ENCODE assay signal across 1 cellular context in the genomic region with DNA sequence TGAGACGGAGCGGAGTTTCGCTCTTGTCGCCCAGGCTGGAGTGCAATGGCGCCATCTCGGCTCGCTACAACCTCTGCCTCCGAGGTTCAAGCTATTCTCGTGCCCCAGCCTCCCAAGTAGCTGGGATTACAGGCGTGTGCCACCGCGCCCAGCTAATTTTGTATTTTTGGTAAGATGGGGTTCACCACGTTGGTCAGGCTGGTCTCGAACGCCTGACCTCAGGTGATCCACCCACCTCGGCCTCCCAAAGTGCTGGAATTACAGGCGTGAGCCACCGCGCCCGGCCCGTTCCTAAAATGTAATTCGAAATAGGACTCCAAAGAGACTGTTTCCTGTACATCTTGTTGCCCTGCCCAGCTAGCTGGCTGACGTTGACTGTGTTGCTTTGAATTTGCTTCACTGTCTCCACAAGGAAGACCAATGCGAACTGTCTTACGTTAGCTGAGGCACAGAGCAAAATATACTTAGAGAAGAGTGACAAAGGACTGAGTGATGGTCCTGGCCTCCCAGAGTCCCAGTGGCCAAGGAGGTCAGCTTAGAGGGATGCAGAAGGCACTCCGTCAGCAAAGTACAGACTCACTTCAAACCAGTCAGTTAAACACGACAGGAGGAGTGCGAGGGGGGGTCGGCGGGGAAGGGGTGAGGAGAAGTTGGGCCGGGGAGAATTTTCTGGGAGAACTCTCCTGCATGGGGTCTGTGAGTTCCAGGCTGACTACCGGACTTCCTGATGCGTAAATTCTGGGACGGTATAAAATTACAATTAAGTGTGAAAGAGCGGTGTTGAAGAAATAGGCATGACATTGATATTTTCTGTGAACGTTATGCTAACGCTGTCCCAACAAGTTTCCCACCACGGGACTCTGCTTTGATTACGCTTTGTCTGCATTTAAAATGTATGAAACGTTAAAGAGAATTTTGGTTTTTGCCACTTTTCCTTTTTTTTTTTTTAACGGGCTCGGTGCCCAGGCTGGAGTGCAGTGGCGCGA.
TF ChIP-seq lines count a peak whose summit lies in the region.

No MANE protein-coding gene starts in this region.

TF ChIP-seq in K562, 482 proteins besides CTCF, POLR2A, EP300 and RAD21 (continued from another document and continues in another):
- TF ChIP-seq, protein P1, sequence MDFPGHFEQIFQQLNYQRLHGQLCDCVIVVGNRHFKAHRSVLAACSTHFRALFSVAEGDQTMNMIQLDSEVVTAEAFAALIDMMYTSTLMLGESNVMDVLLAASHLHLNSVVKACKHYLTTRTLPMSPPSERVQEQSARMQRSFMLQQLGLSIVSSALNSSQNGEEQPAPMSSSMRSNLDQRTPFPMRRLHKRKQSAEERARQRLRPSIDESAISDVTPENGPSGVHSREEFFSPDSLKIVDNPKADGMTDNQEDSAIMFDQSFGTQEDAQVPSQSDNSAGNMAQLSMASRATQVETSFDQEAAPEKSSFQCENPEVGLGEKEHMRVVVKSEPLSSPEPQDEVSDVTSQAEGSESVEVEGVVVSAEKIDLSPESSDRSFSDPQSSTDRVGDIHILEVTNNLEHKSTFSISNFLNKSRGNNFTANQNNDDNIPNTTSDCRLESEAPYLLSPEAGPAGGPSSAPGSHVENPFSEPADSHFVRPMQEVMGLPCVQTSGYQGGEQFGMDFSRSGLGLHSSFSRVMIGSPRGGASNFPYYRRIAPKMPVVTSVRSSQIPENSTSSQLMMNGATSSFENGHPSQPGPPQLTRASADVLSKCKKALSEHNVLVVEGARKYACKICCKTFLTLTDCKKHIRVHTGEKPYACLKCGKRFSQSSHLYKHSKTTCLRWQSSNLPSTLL (IDR thresholded peaks at IDR 0.05): no peak
- TF ChIP-seq CEBPB (tag; IDR thresholded peaks at IDR 0.05): no peak
- no peak for TF ChIP-seq JUN (IDR thresholded peaks at IDR 0.05; ENCODE audit: borderline replicate concordance, low read depth, low read length)
- TF ChIP-seq JUN (CRISPR knock-in tag; IDR thresholded peaks at IDR 0.05; ENCODE audit: borderline replicate concordance): no peak
- TF ChIP-seq DDX20 (tag; IDR thresholded peaks at IDR 0.05; ENCODE audit: low read depth): no peak
- TF ChIP-seq MAZ (CRISPR knock-in tag; conservative IDR thresholded peaks at IDR 0.05 in 1 of 2, IDR thresholded peaks at IDR 0.05 in 1 of 2): peak; percentile 9 to 32; a peak in 2 of 4 replicates
- no peak for TF ChIP-seq NFIC (IDR thresholded peaks at IDR 0.05)
- TF ChIP-seq, protein P2, sequence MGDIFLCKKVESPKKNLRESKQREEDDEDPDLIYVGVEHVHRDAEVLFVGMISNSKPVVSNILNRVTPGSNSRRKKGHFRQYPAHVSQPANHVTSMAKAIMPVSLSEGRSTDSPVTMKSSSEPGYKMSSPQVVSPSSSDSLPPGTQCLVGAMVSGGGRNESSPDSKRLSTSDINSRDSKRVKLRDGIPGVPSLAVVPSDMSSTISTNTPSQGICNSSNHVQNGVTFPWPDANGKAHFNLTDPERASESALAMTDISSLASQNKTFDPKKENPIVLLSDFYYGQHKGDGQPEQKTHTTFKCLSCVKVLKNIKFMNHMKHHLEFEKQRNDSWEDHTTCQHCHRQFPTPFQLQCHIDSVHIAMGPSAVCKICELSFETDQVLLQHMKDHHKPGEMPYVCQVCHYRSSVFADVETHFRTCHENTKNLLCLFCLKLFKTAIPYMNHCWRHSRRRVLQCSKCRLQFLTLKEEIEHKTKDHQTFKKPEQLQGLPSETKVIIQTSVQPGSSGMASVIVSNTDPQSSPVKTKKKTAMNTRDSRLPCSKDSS (IDR thresholded peaks at IDR 0.05; ENCODE audit: low read depth, partially characterized antibody): no peak
- peak; percentile 72; the same call in 1 of the 2 replicates for TF ChIP-seq CC2D1A (IDR thresholded peaks at IDR 0.05)
- no peak for TF ChIP-seq THRAP3 (IDR thresholded peaks at IDR 0.05; ENCODE audit: borderline replicate concordance)
- TF ChIP-seq SMAD3 (CRISPR knock-in tag; conservative IDR thresholded peaks at IDR 0.05): no peak
- peak; percentile 53 for TF ChIP-seq RBFOX2 (IDR thresholded peaks at IDR 0.05; ENCODE audit: low read depth, low read length)
- TF ChIP-seq, protein P3, sequence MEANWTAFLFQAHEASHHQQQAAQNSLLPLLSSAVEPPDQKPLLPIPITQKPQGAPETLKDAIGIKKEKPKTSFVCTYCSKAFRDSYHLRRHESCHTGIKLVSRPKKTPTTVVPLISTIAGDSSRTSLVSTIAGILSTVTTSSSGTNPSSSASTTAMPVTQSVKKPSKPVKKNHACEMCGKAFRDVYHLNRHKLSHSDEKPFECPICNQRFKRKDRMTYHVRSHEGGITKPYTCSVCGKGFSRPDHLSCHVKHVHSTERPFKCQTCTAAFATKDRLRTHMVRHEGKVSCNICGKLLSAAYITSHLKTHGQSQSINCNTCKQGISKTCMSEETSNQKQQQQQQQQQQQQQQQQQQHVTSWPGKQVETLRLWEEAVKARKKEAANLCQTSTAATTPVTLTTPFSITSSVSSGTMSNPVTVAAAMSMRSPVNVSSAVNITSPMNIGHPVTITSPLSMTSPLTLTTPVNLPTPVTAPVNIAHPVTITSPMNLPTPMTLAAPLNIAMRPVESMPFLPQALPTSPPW (CRISPR knock-in tag; IDR thresholded peaks at IDR 0.05): peak; percentile 89
- TF ChIP-seq, protein P4, sequence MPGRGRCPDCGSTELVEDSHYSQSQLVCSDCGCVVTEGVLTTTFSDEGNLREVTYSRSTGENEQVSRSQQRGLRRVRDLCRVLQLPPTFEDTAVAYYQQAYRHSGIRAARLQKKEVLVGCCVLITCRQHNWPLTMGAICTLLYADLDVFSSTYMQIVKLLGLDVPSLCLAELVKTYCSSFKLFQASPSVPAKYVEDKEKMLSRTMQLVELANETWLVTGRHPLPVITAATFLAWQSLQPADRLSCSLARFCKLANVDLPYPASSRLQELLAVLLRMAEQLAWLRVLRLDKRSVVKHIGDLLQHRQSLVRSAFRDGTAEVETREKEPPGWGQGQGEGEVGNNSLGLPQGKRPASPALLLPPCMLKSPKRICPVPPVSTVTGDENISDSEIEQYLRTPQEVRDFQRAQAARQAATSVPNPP (IDR thresholded peaks at IDR 0.05; ENCODE audit: borderline replicate concordance, insufficient read depth, insufficient read length): no peak
- TF ChIP-seq NR2F6 (CRISPR knock-in tag; IDR thresholded peaks at IDR 0.05): no peak
- TF ChIP-seq RBM14 (IDR thresholded peaks at IDR 0.05; ENCODE audit: borderline replicate concordance, insufficient read depth, low read depth, low read length): no peak
- no peak for TF ChIP-seq CSDE1 (IDR thresholded peaks at IDR 0.05)
- no peak for TF ChIP-seq ZNF785 (CRISPR knock-in tag; IDR thresholded peaks at IDR 0.05)
- no peak for TF ChIP-seq MTF1 (CRISPR knock-in tag; IDR thresholded peaks at IDR 0.05; ENCODE audit: borderline replicate concordance)
- peak; percentile 75 for TF ChIP-seq ZNF24 (IDR thresholded peaks at IDR 0.05)
- TF ChIP-seq TRIM24 (IDR thresholded peaks at IDR 0.05): peak in 1 of 2 experiments; percentile 51; a peak in 2 of 4 replicates
- TF ChIP-seq ZSCAN32 (CRISPR knock-in tag; IDR thresholded peaks at IDR 0.05): no peak
- TF ChIP-seq ELF2 (CRISPR knock-in tag; IDR thresholded peaks at IDR 0.05): no peak
- TF ChIP-seq, protein P5, sequence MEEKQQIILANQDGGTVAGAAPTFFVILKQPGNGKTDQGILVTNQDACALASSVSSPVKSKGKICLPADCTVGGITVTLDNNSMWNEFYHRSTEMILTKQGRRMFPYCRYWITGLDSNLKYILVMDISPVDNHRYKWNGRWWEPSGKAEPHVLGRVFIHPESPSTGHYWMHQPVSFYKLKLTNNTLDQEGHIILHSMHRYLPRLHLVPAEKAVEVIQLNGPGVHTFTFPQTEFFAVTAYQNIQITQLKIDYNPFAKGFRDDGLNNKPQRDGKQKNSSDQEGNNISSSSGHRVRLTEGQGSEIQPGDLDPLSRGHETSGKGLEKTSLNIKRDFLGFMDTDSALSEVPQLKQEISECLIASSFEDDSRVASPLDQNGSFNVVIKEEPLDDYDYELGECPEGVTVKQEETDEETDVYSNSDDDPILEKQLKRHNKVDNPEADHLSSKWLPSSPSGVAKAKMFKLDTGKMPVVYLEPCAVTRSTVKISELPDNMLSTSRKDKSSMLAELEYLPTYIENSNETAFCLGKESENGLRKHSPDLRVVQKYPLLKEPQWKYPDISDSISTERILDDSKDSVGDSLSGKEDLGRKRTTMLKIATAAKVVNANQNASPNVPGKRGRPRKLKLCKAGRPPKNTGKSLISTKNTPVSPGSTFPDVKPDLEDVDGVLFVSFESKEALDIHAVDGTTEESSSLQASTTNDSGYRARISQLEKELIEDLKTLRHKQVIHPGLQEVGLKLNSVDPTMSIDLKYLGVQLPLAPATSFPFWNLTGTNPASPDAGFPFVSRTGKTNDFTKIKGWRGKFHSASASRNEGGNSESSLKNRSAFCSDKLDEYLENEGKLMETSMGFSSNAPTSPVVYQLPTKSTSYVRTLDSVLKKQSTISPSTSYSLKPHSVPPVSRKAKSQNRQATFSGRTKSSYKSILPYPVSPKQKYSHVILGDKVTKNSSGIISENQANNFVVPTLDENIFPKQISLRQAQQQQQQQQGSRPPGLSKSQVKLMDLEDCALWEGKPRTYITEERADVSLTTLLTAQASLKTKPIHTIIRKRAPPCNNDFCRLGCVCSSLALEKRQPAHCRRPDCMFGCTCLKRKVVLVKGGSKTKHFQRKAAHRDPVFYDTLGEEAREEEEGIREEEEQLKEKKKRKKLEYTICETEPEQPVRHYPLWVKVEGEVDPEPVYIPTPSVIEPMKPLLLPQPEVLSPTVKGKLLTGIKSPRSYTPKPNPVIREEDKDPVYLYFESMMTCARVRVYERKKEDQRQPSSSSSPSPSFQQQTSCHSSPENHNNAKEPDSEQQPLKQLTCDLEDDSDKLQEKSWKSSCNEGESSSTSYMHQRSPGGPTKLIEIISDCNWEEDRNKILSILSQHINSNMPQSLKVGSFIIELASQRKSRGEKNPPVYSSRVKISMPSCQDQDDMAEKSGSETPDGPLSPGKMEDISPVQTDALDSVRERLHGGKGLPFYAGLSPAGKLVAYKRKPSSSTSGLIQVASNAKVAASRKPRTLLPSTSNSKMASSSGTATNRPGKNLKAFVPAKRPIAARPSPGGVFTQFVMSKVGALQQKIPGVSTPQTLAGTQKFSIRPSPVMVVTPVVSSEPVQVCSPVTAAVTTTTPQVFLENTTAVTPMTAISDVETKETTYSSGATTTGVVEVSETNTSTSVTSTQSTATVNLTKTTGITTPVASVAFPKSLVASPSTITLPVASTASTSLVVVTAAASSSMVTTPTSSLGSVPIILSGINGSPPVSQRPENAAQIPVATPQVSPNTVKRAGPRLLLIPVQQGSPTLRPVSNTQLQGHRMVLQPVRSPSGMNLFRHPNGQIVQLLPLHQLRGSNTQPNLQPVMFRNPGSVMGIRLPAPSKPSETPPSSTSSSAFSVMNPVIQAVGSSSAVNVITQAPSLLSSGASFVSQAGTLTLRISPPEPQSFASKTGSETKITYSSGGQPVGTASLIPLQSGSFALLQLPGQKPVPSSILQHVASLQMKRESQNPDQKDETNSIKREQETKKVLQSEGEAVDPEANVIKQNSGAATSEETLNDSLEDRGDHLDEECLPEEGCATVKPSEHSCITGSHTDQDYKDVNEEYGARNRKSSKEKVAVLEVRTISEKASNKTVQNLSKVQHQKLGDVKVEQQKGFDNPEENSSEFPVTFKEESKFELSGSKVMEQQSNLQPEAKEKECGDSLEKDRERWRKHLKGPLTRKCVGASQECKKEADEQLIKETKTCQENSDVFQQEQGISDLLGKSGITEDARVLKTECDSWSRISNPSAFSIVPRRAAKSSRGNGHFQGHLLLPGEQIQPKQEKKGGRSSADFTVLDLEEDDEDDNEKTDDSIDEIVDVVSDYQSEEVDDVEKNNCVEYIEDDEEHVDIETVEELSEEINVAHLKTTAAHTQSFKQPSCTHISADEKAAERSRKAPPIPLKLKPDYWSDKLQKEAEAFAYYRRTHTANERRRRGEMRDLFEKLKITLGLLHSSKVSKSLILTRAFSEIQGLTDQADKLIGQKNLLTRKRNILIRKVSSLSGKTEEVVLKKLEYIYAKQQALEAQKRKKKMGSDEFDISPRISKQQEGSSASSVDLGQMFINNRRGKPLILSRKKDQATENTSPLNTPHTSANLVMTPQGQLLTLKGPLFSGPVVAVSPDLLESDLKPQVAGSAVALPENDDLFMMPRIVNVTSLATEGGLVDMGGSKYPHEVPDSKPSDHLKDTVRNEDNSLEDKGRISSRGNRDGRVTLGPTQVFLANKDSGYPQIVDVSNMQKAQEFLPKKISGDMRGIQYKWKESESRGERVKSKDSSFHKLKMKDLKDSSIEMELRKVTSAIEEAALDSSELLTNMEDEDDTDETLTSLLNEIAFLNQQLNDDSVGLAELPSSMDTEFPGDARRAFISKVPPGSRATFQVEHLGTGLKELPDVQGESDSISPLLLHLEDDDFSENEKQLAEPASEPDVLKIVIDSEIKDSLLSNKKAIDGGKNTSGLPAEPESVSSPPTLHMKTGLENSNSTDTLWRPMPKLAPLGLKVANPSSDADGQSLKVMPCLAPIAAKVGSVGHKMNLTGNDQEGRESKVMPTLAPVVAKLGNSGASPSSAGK (IDR thresholded peaks at IDR 0.05): no peak
- TF ChIP-seq, protein P6, sequence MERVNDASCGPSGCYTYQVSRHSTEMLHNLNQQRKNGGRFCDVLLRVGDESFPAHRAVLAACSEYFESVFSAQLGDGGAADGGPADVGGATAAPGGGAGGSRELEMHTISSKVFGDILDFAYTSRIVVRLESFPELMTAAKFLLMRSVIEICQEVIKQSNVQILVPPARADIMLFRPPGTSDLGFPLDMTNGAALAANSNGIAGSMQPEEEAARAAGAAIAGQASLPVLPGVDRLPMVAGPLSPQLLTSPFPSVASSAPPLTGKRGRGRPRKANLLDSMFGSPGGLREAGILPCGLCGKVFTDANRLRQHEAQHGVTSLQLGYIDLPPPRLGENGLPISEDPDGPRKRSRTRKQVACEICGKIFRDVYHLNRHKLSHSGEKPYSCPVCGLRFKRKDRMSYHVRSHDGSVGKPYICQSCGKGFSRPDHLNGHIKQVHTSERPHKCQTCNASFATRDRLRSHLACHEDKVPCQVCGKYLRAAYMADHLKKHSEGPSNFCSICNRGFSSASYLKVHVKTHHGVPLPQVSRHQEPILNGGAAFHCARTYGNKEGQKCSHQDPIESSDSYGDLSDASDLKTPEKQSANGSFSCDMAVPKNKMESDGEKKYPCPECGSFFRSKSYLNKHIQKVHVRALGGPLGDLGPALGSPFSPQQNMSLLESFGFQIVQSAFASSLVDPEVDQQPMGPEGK (CRISPR knock-in tag; IDR thresholded peaks at IDR 0.05; ENCODE audit: borderline replicate concordance): no peak
- TF ChIP-seq, protein P7, sequence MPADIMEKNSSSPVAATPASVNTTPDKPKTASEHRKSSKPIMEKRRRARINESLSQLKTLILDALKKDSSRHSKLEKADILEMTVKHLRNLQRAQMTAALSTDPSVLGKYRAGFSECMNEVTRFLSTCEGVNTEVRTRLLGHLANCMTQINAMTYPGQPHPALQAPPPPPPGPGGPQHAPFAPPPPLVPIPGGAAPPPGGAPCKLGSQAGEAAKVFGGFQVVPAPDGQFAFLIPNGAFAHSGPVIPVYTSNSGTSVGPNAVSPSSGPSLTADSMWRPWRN (IDR thresholded peaks at IDR 0.05; ENCODE audit: low read depth): no peak
- peak; percentile 73 for TF ChIP-seq MTA3 (IDR thresholded peaks at IDR 0.05; ENCODE audit: borderline replicate concordance)
- TF ChIP-seq TEAD4 (IDR thresholded peaks at IDR 0.05; ENCODE audit: low read length): no peak
- no peak for TF ChIP-seq TEAD4 (CRISPR knock-in tag; IDR thresholded peaks at IDR 0.05; ENCODE audit: borderline replicate concordance)
- no peak for TF ChIP-seq ZNF764 (CRISPR knock-in tag; IDR thresholded peaks at IDR 0.05; ENCODE audit: low read depth)
- no peak for TF ChIP-seq ZNF124 (CRISPR knock-in tag; IDR thresholded peaks at IDR 0.05)
- peak; percentile 28 to 45; a peak in 2 of 4 replicates for TF ChIP-seq NRF1 (conservative IDR thresholded peaks at IDR 0.05 in 1 of 2, IDR thresholded peaks at IDR 0.05 in 1 of 2)
